Comparison of ENCODE assay signal across 10 cellular contexts in the genomic region with DNA sequence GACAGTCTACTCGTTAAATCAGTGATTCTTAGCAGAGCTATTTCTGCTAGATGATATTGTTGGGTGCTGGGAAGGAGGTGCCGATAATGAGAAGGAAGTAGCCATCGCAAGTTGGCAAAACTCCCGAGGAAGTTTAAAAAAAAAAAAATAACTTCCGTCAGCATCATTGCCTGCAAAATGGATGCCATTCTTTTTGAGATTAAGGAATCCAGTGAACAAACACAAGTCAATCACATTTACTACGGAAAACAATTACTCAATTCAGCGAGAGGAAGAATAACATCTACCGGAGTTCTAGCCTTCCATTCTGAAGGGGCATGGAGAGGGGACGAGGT.
A peak's percentile ranks its signal among the peaks of the same experiment; 100 is the strongest.
DNase-seq lines count a peak whose midpoint lies in the region; ATAC-seq, FAIRE-seq and TF ChIP-seq lines count a peak whose summit lies in the region.
"Had no signal": no experiment of that assay in that cellular context is flagged by ENCODE, and none has a peak within 500 bp of the region (broad histone marks: within the 10 kb centered on the region; RNA-seq: fewer than 3 reads in every experiment).

No MANE protein-coding gene starts in this region.

- CTCF ChIA-PET in Calu3 (lab: Charles Lee) = no interaction called here

- H3K4me1 ChIP-seq in sigmoid colon = no peaks in the 10 kb centered on the region

- FAIRE-seq in H54 (lab: Jason Lieb, UNC) = no peak

- ATAC-seq in HG02885 (IDR thresholded peaks at IDR 0.05; ENCODE audit: poor library complexity, unreplicated experiment) (peak; percentile 2), natural killer cell (no peak)

- no TSS peak for BruUV-seq in Calu3 (replicated peaks; lab: Mats Ljungman, UMichigan)

- H3K9me3 ChIP-seq in sigmoid colon = no peaks in the 10 kb centered on the region

- no peak for TF ChIP-seq POLR2A in H54 (IDR thresholded peaks at IDR 0.05; ENCODE audit: low read depth, low read length)
- no peak for TF ChIP-seq POLR2A in sigmoid colon (IDR thresholded peaks at IDR 0.05)

- intact Hi-C loops in Calu3 (cut with micrococcal nuclease; ENCODE audit: unreplicated experiment) = no loop called here
- intact Hi-C loops in activated T-helper 2 cell treated with anti-CD3 and anti-CD28 coated beads, Interferon-gamma antibody, Interleukin-2, Interleukin-4, amounts not matched to agents 10 μg/mL and 5 μg/mL and 100 μg/mL, durations not matched to agents 14 hours and 24 hours and 36 hours (cut with micrococcal nuclease) = loop anchor here (10.0 kb wide), 1 partner anchor 300 kb away; no protein-coding TSS in a partner anchor
- intact Hi-C loops in natural killer cell (cut with micrococcal nuclease) = no loop called here
- intact Hi-C loops in sigmoid colon (cut with DNase I) = no loop called here

- H3K27ac Mint-ChIP-seq in Calu3 (ENCODE audit: unreplicated experiment) = no peak overlapping the region
- peak overlapping the region; percentile 78 for H3K27ac Mint-ChIP-seq in activated T-helper 2 cell treated with anti-CD3 and anti-CD28 coated beads, Interferon-gamma antibody, Interleukin-2, Interleukin-4, amounts not matched to agents 10 μg/mL and 5 μg/mL and 100 μg/mL, durations not matched to agents 14 hours and 24 hours and 36 hours
- H3K27ac Mint-ChIP-seq in natural killer cell = peak overlapping the region; percentile 97 to 99
- no peak overlapping the region for H3K27ac Mint-ChIP-seq in mesothelial cell of epicardium
- H3K27ac Mint-ChIP-seq in osteocyte (ENCODE audit: unreplicated experiment) = no peak overlapping the region
- H3K27ac Mint-ChIP-seq: dendritic cell treated with granulocyte-macrophage colony-stimulating factor and Interleukin-4, amounts not matched to agents 40 ng/mL and 50 ng/mL, for 4 days had no signal

- no peak for TF ChIP-seq CTCF in Calu3 (IDR thresholded peaks at IDR 0.05; ENCODE audit: unreplicated experiment)
- TF ChIP-seq CTCF in natural killer cell (IDR thresholded peaks at IDR 0.05) = no peak
- TF ChIP-seq CTCF in mesothelial cell of epicardium (IDR thresholded peaks at IDR 0.05; ENCODE audit: unreplicated experiment) = no peak
- TF ChIP-seq CTCF in osteocyte (IDR thresholded peaks at IDR 0.05) = no peak
- TF ChIP-seq CTCF in sigmoid colon (IDR thresholded peaks at IDR 0.05) = no peak

- no peaks in the 10 kb centered on the region for H3K4me1 Mint-ChIP-seq in Calu3 (ENCODE audit: low read depth, unreplicated experiment)
- H3K4me1 Mint-ChIP-seq in activated T-helper 2 cell treated with anti-CD3 and anti-CD28 coated beads, Interferon-gamma antibody, Interleukin-2, Interleukin-4, amounts not matched to agents 10 μg/mL and 5 μg/mL and 100 μg/mL, durations not matched to agents 14 hours and 24 hours and 36 hours (ENCODE audit: low read depth) = peaks cover 72% of the 10 kb centered on the region
- H3K4me1 Mint-ChIP-seq in natural killer cell = peaks cover 62 to 76% of the 10 kb centered on the region in 2 donors
- peaks cover 15% of the 10 kb centered on the region for H3K4me1 Mint-ChIP-seq in mesothelial cell of epicardium
- H3K4me1 Mint-ChIP-seq in osteocyte (ENCODE audit: unreplicated experiment) = peaks cover 3% of the 10 kb centered on the region

- DNase-seq in Calu3 (no peak), natural killer cell (no peak), mesothelial cell of epicardium (ENCODE audit: low spot score in 2 of 2, unreplicated experiment in 2 of 2) (no peak), osteocyte (ENCODE audit: extremely low spot score, unreplicated experiment) (no peak), H54 (ENCODE audit: insufficient read length, low spot score) (no peak), sigmoid colon (no peak)
- no peak for DNase-seq in activated T-helper 2 cell treated with anti-CD3 and anti-CD28 coated beads, Interferon-gamma antibody, Interleukin-2, Interleukin-4, amounts not matched to agents 10 μg/mL and 5 μg/mL and 100 μg/mL, durations not matched to agents 14 hours and 24 hours and 36 hours (ENCODE audit: low spot score)
- DNase-seq: NCI-H524 had no signal

- H3K4me3 ChIP-seq in sigmoid colon = no peak overlapping the region

- H3K4me3 Mint-ChIP-seq in Calu3 (ENCODE audit: low read depth, unreplicated experiment) (peak overlapping the region; percentile 21), natural killer cell (peak overlapping the region; percentile 85), mesothelial cell of epicardium (no peak overlapping the region), osteocyte (ENCODE audit: unreplicated experiment) (no peak overlapping the region)
- H3K4me3 Mint-ChIP-seq in activated T-helper 2 cell treated with anti-CD3 and anti-CD28 coated beads, Interferon-gamma antibody, Interleukin-2, Interleukin-4, amounts not matched to agents 10 μg/mL and 5 μg/mL and 100 μg/mL, durations not matched to agents 14 hours and 24 hours and 36 hours (ENCODE audit: low read depth) = peak overlapping the region; percentile 30
- H3K4me3 Mint-ChIP-seq: dendritic cell treated with granulocyte-macrophage colony-stimulating factor and Interleukin-4, amounts not matched to agents 40 ng/mL and 50 ng/mL, for 4 days had no signal

- WGBS in sigmoid colon, 2 donors = 37 to 44% methylated on average over 9 of the region's 9 CpGs

- H3K36me3 ChIP-seq in sigmoid colon = no peaks in the 10 kb centered on the region

- H3K27ac ChIP-seq in sigmoid colon = no peak overlapping the region

- H3K36me3 Mint-ChIP-seq in Calu3 (ENCODE audit: insufficient read depth, unreplicated experiment) = no peaks in the 10 kb centered on the region
- peaks cover 7% of the 10 kb centered on the region for H3K36me3 Mint-ChIP-seq in activated T-helper 2 cell treated with anti-CD3 and anti-CD28 coated beads, Interferon-gamma antibody, Interleukin-2, Interleukin-4, amounts not matched to agents 10 μg/mL and 5 μg/mL and 100 μg/mL, durations not matched to agents 14 hours and 24 hours and 36 hours (ENCODE audit: low read depth)
- no peaks in the 10 kb centered on the region for H3K36me3 Mint-ChIP-seq in natural killer cell
- no peaks in the 10 kb centered on the region for H3K36me3 Mint-ChIP-seq in mesothelial cell of epicardium
- no peaks in the 10 kb centered on the region for H3K36me3 Mint-ChIP-seq in osteocyte (ENCODE audit: unreplicated experiment)

- peaks cover 60% of the 10 kb centered on the region for H3K27me3 Mint-ChIP-seq in Calu3 (ENCODE audit: unreplicated experiment)
- no peaks in the 10 kb centered on the region for H3K27me3 Mint-ChIP-seq in activated T-helper 2 cell treated with anti-CD3 and anti-CD28 coated beads, Interferon-gamma antibody, Interleukin-2, Interleukin-4, amounts not matched to agents 10 μg/mL and 5 μg/mL and 100 μg/mL, durations not matched to agents 14 hours and 24 hours and 36 hours (ENCODE audit: low read depth)
- no peaks in the 10 kb centered on the region for H3K27me3 Mint-ChIP-seq in natural killer cell (ENCODE audit: low read depth in 2 of 2)
- peaks cover 38% of the 10 kb centered on the region for H3K27me3 Mint-ChIP-seq in mesothelial cell of epicardium (ENCODE audit: low read depth)
- peaks cover 7% of the 10 kb centered on the region for H3K27me3 Mint-ChIP-seq in osteocyte (ENCODE audit: unreplicated experiment)
- H3K27me3 Mint-ChIP-seq: dendritic cell treated with granulocyte-macrophage colony-stimulating factor and Interleukin-4, amounts not matched to agents 40 ng/mL and 50 ng/mL, for 4 days had no signal

- H3K27me3 ChIP-seq in sigmoid colon = peaks cover 0 to 5% (median 0%) of the 10 kb centered on the region in 3 donors

- no peaks in the 10 kb centered on the region for H3K9me3 Mint-ChIP-seq in Calu3 (ENCODE audit: low read depth, unreplicated experiment)
- H3K9me3 Mint-ChIP-seq in activated T-helper 2 cell treated with anti-CD3 and anti-CD28 coated beads, Interferon-gamma antibody, Interleukin-2, Interleukin-4, amounts not matched to agents 10 μg/mL and 5 μg/mL and 100 μg/mL, durations not matched to agents 14 hours and 24 hours and 36 hours = peaks cover 6% of the 10 kb centered on the region
- no peaks in the 10 kb centered on the region for H3K9me3 Mint-ChIP-seq in natural killer cell
- peaks cover 4% of the 10 kb centered on the region for H3K9me3 Mint-ChIP-seq in mesothelial cell of epicardium
- H3K9me3 Mint-ChIP-seq in osteocyte (ENCODE audit: unreplicated experiment) = no peaks in the 10 kb centered on the region
- H3K9me3 Mint-ChIP-seq: dendritic cell treated with granulocyte-macrophage colony-stimulating factor and Interleukin-4, amounts not matched to agents 40 ng/mL and 50 ng/mL, for 4 days had no signal

- no peak for TF ChIP-seq EP300 in sigmoid colon (IDR thresholded peaks at IDR 0.05)

Comparison
In these comparisons a context has a peak if more than half of its experiments do, and no peak if none do; other contexts are left out.
1. H3K27ac Mint-ChIP-seq: peak in activated T-helper 2 cell treated with anti-CD3 and anti-CD28 coated beads, Interferon-gamma antibody, Interleukin-2, Interleukin-4, amounts not matched to agents 10 μg/mL and 5 μg/mL and 100 μg/mL, durations not matched to agents 14 hours and 24 hours and 36 hours (single experiment) and natural killer cell (2 of 2); none in Calu3 (single experiment), mesothelial cell of epicardium (single experiment) and osteocyte (single experiment).
2. H3K4me3 Mint-ChIP-seq: peak in Calu3 (single experiment), activated T-helper 2 cell treated with anti-CD3 and anti-CD28 coated beads, Interferon-gamma antibody, Interleukin-2, Interleukin-4, amounts not matched to agents 10 μg/mL and 5 μg/mL and 100 μg/mL, durations not matched to agents 14 hours and 24 hours and 36 hours (single experiment) and natural killer cell (single experiment); none in mesothelial cell of epicardium (single experiment) and osteocyte (single experiment).